14 cellular contexts compared by ENCODE assay signal in the genomic region with DNA sequence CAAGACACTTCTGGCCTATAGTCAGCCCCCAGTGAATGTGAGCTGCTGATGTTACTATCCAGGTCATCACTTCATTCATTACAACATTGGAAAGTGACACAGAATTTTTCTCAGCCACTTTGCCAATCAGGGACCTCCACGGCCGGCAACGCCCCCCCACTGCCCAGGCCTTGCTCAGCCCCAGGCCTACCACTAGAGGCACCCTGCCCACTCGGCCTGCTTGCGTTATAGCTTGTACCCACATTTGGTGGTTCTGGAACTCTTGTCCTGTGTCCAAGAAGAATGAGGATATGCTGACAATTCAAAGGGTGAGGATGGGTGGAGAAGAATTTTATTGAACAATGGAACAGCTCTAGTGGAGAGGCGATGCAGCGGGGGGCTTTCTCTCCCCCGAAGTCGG.
DNase-seq lines count a peak whose midpoint lies in the region; ATAC-seq, FAIRE-seq and TF ChIP-seq lines count a peak whose summit lies in the region.
"Had no signal": no experiment of that assay in that cellular context is flagged by ENCODE, and none has a peak within 500 bp of the region (broad histone marks: within the 10 kb centered on the region; RNA-seq: fewer than 3 reads in every experiment).

No MANE protein-coding gene starts in this region.

- H3K79me1 ChIP-seq in H1 (ENCODE audit: low read depth, low read length): no peaks in the 10 kb centered on the region

- H4K5ac ChIP-seq in H1 (ENCODE audit: insufficient read length, low read depth, low read length): no peak overlapping the region

- peak; percentile 58 for FAIRE-seq in H1 (lab: Jason Lieb, UNC)

- peak; percentile 64 to 74 for TF ChIP-seq RAD21 in H1 (IDR thresholded peaks at IDR 0.05 in 1 of 2, conservative IDR thresholded peaks at IDR 0.05 in 1 of 2; ENCODE audit: low read depth in 2 of 2, low read length in 2 of 2)

- H3K27me3 ChIP-seq in Karpas-422 (ENCODE audit: low read length) (no peaks in the 10 kb centered on the region), H1 (replicated peaks in 1 of 4; ENCODE audit: control insufficient read depth in 3 of 4, extremely low read depth in 1 of 4, insufficient read depth in 3 of 4, low read length in 3 of 4) (peaks cover 0 to 25% (median 10%) of the 10 kb centered on the region in 4 experiments; a peak in 5 of 7 replicates)
- H3K27me3 ChIP-seq: neutrophil, upper lobe of left lung had no signal

- H3K4me1 ChIP-seq in Karpas-422 (ENCODE audit: low read length) (no peaks in the 10 kb centered on the region), H1 (replicated peaks in 1 of 4; ENCODE audit: control insufficient read depth in 3 of 4, insufficient read depth in 4 of 4, low read length in 3 of 4) (peaks cover 11 to 32% (median 21%) of the 10 kb centered on the region in 4 experiments)

- H3K9me3 Mint-ChIP-seq in activated CD4-positive, alpha-beta T cell treated with anti-CD3 and anti-CD28 coated beads for 36 hours (ENCODE audit: low read depth): no peaks in the 10 kb centered on the region
- H3K9me3 Mint-ChIP-seq in activated CD4-positive, alpha-beta T cell treated with anti-CD3 and anti-CD28 coated beads, Interleukin-2, amount 10 ng/mL, durations not matched to agents 24 days and 14 days: no peaks in the 10 kb centered on the region
- H3K9me3 Mint-ChIP-seq: dendritic cell treated with granulocyte-macrophage colony-stimulating factor and Interleukin-4, amounts not matched to agents 40 ng/mL and 50 ng/mL, for 4 days; T-helper 1 cell treated with Interleukin-12 subunit alpha and Interleukin-12 subunit beta and Interleukin-4 antibody, amounts not matched to agents 30 μg/mL and 1 μg/mL, for 36 hours had no signal

- POLR2A ChIA-PET in activated CD4-positive, alpha-beta T cell treated with anti-CD3 and anti-CD28 coated beads for 36 hours (lab: Charles Lee): no interaction called here
- POLR2A ChIA-PET in H1 (lab: Charles Lee; ENCODE audit: partially characterized antibody): interaction anchor here (2.3 kb wide), 1 partner anchor 13 kb away, joined by 6 read pairs; no protein-coding TSS in a partner anchor

- no peak overlapping the region for H3K14ac ChIP-seq in H1 (ENCODE audit: insufficient read length)

- no peak overlapping the region for H3K27ac ChIP-seq in Karpas-422 (ENCODE audit: low read length)
- H3K27ac ChIP-seq in H1 (ENCODE audit: low read depth, low read length): no peak overlapping the region
- H3K27ac ChIP-seq: neutrophil had no signal

- no peak overlapping the region for H2BK5ac ChIP-seq in H1 (ENCODE audit: low read depth, low read length)

- H3K9me3 ChIP-seq in Karpas-422 (ENCODE audit: low read length) (no peaks in the 10 kb centered on the region), H1 (ENCODE audit: insufficient read depth in 2 of 2, low read depth in 1 of 2, low read length in 1 of 2) (no peaks in the 10 kb centered on the region)
- H3K9me3 ChIP-seq: neutrophil, upper lobe of left lung had no signal

- TF ChIP-seq POLR2A in H1 (IDR thresholded peaks at IDR 0.05; ENCODE audit: control extremely low read depth in 1 of 2, low read depth in 2 of 2, low read length in 2 of 2): no peak

- H3K4me3 ChIP-seq in Karpas-422 (ENCODE audit: low read length) (no peak overlapping the region), H1 (ENCODE audit: extremely low read depth in 1 of 4, insufficient read depth in 2 of 4, low read depth in 3 of 4, low read length in 4 of 4) (0 out of 8 replicates have a peak overlapping the region, but pooled peaks of 1 of the 4 experiments have one; percentile 31)
- H3K4me3 ChIP-seq: upper lobe of left lung had no signal

- no peak overlapping the region for H2AK5ac ChIP-seq in H1 (ENCODE audit: low read depth, low read length)

- H4K91ac ChIP-seq in H1 (replicated peaks; ENCODE audit: insufficient read length, low read length): no peak overlapping the region

- H3K79me2 ChIP-seq in Karpas-422 (ENCODE audit: low read length): no peaks in the 10 kb centered on the region
- H3K79me2 ChIP-seq in H1 (ENCODE audit: control insufficient read depth in 1 of 2, insufficient read depth in 2 of 2, low read length in 2 of 2): no peaks in the 10 kb centered on the region

- H4K8ac ChIP-seq in H1 (ENCODE audit: extremely low read depth, insufficient read depth, low read length): no peak overlapping the region

- no peak overlapping the region for H2BK15ac ChIP-seq in H1 (ENCODE audit: low read length)

- H3K4me2 ChIP-seq in Karpas-422 (ENCODE audit: low read depth, low read length, poor library complexity, severe bottlenecking) (no peak overlapping the region), H1 (ENCODE audit: insufficient read depth in 1 of 2, low read depth in 2 of 2, low read length in 2 of 2) (no peak overlapping the region; a peak in 1 of 4 replicates)

- H3K27ac Mint-ChIP-seq in activated CD4-positive, alpha-beta T cell treated with anti-CD3 and anti-CD28 coated beads for 36 hours: no peak overlapping the region
- H3K27ac Mint-ChIP-seq in activated CD4-positive, alpha-beta T cell treated with anti-CD3 and anti-CD28 coated beads, Interleukin-2, amount 10 ng/mL, durations not matched to agents 24 days and 14 days: no peak overlapping the region
- H3K27ac Mint-ChIP-seq: B cell; dendritic cell treated with granulocyte-macrophage colony-stimulating factor and Interleukin-4, amounts not matched to agents 40 ng/mL and 50 ng/mL, for 4 days; T-helper 1 cell treated with Interleukin-12 subunit alpha and Interleukin-12 subunit beta and Interleukin-4 antibody, amounts not matched to agents 30 μg/mL and 1 μg/mL, for 36 hours had no signal

- 60% methylated on average over 8 of the region's 9 CpGs; no CpG with 5 or more reads in 1 of the 2 experiments for WGBS in H1 (ENCODE audit: extremely low coverage in 1 of 2, insufficient coverage in 1 of 2, insufficient read length in 1 of 2, insufficient replicate concordance in 2 of 2, low coverage in 1 of 2, low lambda C conversion rate in 2 of 2, missing lambda C conversion rate in 1 of 2), 2 experiments

- no peak overlapping the region for H3K23ac ChIP-seq in H1 (ENCODE audit: insufficient read length)

- H4K20me1 ChIP-seq in Karpas-422 (ENCODE audit: insufficient read depth, low read depth, low read length): no peaks in the 10 kb centered on the region
- peaks cover 0 to 1% of the 10 kb centered on the region in 2 experiments for H4K20me1 ChIP-seq in H1 (replicated peaks in 1 of 2; ENCODE audit: control insufficient read depth in 1 of 2, insufficient read depth in 2 of 2, low read length in 2 of 2)

- intact Hi-C loops in activated CD4-positive, alpha-beta T cell treated with anti-CD3 and anti-CD28 coated beads for 36 hours (cut with DNase I, micrococcal nuclease): loop anchor here in 1 of 2 experiments (5.0 kb wide), 1 partner anchor 69 kb away; no protein-coding TSS in a partner anchor
- intact Hi-C loops in activated CD4-positive, alpha-beta T cell treated with anti-CD3 and anti-CD28 coated beads, Interleukin-2, amount 10 ng/mL, durations not matched to agents 24 days and 14 days (cut with micrococcal nuclease): no loop called here
- intact Hi-C loops in posterior vena cava (cut with DNase I): no loop called here

- peak; percentile 73 to 99 (median 93) for TF ChIP-seq CTCF in H1 (IDR thresholded peaks at IDR 0.05; ENCODE audit: control extremely low read depth in 1 of 3, insufficient read depth in 1 of 3, low read depth in 1 of 3, low read length in 3 of 3)

- DNase-seq in activated CD4-positive, alpha-beta T cell treated with anti-CD3 and anti-CD28 coated beads for 36 hours: peak; percentile 25
- DNase-seq in activated CD4-positive, alpha-beta T cell treated with anti-CD3 and anti-CD28 coated beads, Interleukin-2, amount 10 ng/mL, durations not matched to agents 24 days and 14 days: no peak
- peak; percentile 79 for DNase-seq in Karpas-422
- peak in 1 of 2 experiments; percentile 57 for DNase-seq in H1 (ENCODE audit: low read depth in 1 of 2, low spot score in 2 of 2)
- peak; percentile 51 for DNase-seq in posterior vena cava (ENCODE audit: low spot score)
- no peak for DNase-seq in cerebellar cortex (ENCODE audit: low spot score)
- DNase-seq: NCI-H1048 had no signal

- ATAC-seq in activated CD4-positive, alpha-beta T cell treated with anti-CD3 and anti-CD28 coated beads for 36 hours: peak; percentile 53
- no peak for ATAC-seq in GM18498 (IDR thresholded peaks at IDR 0.05; ENCODE audit: unreplicated experiment)
- ATAC-seq in HG03378 (IDR thresholded peaks at IDR 0.05; ENCODE audit: unreplicated experiment): no peak

- no peak overlapping the region for H2BK20ac ChIP-seq in H1 (ENCODE audit: low read length)

- no peak overlapping the region for H2BK12ac ChIP-seq in H1 (ENCODE audit: low read depth, low read length)

- no peak overlapping the region for H3K4ac ChIP-seq in H1 (replicated peaks; ENCODE audit: insufficient read length, low read depth, low read length)

- no peaks in the 10 kb centered on the region for H3K4me1 Mint-ChIP-seq in activated CD4-positive, alpha-beta T cell treated with anti-CD3 and anti-CD28 coated beads for 36 hours
- no peaks in the 10 kb centered on the region for H3K4me1 Mint-ChIP-seq in activated CD4-positive, alpha-beta T cell treated with anti-CD3 and anti-CD28 coated beads, Interleukin-2, amount 10 ng/mL, durations not matched to agents 24 days and 14 days
- H3K4me1 Mint-ChIP-seq: B cell had no signal

- TF ChIP-seq EP300 in H1 (IDR thresholded peaks at IDR 0.05; ENCODE audit: borderline replicate concordance in 1 of 2, low read depth in 2 of 2, low read length in 2 of 2): no peak

- CTCF ChIA-PET in activated CD4-positive, alpha-beta T cell treated with anti-CD3 and anti-CD28 coated beads for 36 hours (lab: Charles Lee): interaction anchor here (0.6 to 1.2 kb wide), 6 partner anchors 14 to 730 kb away, joined by 3 to 5 read pairs (median 4); no protein-coding TSS in a partner anchor
- CTCF ChIA-PET in H1 (lab: Charles Lee; ENCODE audit: partially characterized antibody): interaction anchor here (0.6 to 7.6 kb wide), 32 partner anchors 10 to 206 kb away, joined by 3 to 49 read pairs (median 4); no protein-coding TSS in a partner anchor

- H2AFZ ChIP-seq in Karpas-422 (ENCODE audit: low read length) (0 out of 2 replicates have a peak overlapping the region, but pooled peaks have one; percentile 28), H1 (ENCODE audit: low read length) (no peak overlapping the region)

- no peaks in the 10 kb centered on the region for H3K36me3 Mint-ChIP-seq in activated CD4-positive, alpha-beta T cell treated with anti-CD3 and anti-CD28 coated beads for 36 hours (ENCODE audit: low read depth)
- H3K36me3 Mint-ChIP-seq in activated CD4-positive, alpha-beta T cell treated with anti-CD3 and anti-CD28 coated beads, Interleukin-2, amount 10 ng/mL, durations not matched to agents 24 days and 14 days (ENCODE audit: low read depth): no peaks in the 10 kb centered on the region

- H3K27me3 Mint-ChIP-seq in activated CD4-positive, alpha-beta T cell treated with anti-CD3 and anti-CD28 coated beads for 36 hours: no peaks in the 10 kb centered on the region
- H3K27me3 Mint-ChIP-seq in activated CD4-positive, alpha-beta T cell treated with anti-CD3 and anti-CD28 coated beads, Interleukin-2, amount 10 ng/mL, durations not matched to agents 24 days and 14 days: no peaks in the 10 kb centered on the region
- H3K27me3 Mint-ChIP-seq: B cell; dendritic cell treated with granulocyte-macrophage colony-stimulating factor and Interleukin-4, amounts not matched to agents 40 ng/mL and 50 ng/mL, for 4 days had no signal

- H3K36me3 ChIP-seq in Karpas-422 (ENCODE audit: insufficient read depth, low read length) (no peaks in the 10 kb centered on the region), H1 (ENCODE audit: control insufficient read depth in 2 of 4, insufficient read depth in 4 of 4, low read length in 3 of 4) (no peaks in the 10 kb centered on the region)
- H3K36me3 ChIP-seq: neutrophil, upper lobe of left lung had no signal

- H3K9me2 ChIP-seq in Karpas-422 (replicated peaks; ENCODE audit: insufficient read depth, low read length): no peaks in the 10 kb centered on the region

- no peak overlapping the region for H3K56ac ChIP-seq in H1 (replicated peaks; ENCODE audit: insufficient read length, low read depth, low read length)

- no peak overlapping the region for H3K18ac ChIP-seq in H1 (ENCODE audit: extremely low read depth, low read length)

- no peak overlapping the region for H3K4me3 Mint-ChIP-seq in activated CD4-positive, alpha-beta T cell treated with anti-CD3 and anti-CD28 coated beads for 36 hours
- no peak overlapping the region for H3K4me3 Mint-ChIP-seq in activated CD4-positive, alpha-beta T cell treated with anti-CD3 and anti-CD28 coated beads, Interleukin-2, amount 10 ng/mL, durations not matched to agents 24 days and 14 days
- H3K4me3 Mint-ChIP-seq: B cell; dendritic cell treated with granulocyte-macrophage colony-stimulating factor and Interleukin-4, amounts not matched to agents 40 ng/mL and 50 ng/mL, for 4 days; T-helper 1 cell treated with Interleukin-12 subunit alpha and Interleukin-12 subunit beta and Interleukin-4 antibody, amounts not matched to agents 30 μg/mL and 1 μg/mL, for 36 hours had no signal

- H3K23me2 ChIP-seq in H1 (ENCODE audit: low read depth, low read length): no peaks in the 10 kb centered on the region; the same call in none of the 2 replicates

- H3K9ac ChIP-seq in Karpas-422 (ENCODE audit: low read length): no peak overlapping the region
- no peak overlapping the region; a peak in 1 of 7 replicates for H3K9ac ChIP-seq in H1 (replicated peaks in 1 of 4; ENCODE audit: extremely low read depth in 1 of 4, low read depth in 3 of 4, low read length in 3 of 4)

- H2BK120ac ChIP-seq in H1 (replicated peaks; ENCODE audit: low read depth, low read length): no peak overlapping the region

Comparison
In these comparisons a context has a peak if more than half of its experiments do, and no peak if none do; other contexts are left out.
1. DNase-seq: peak in activated CD4-positive, alpha-beta T cell treated with anti-CD3 and anti-CD28 coated beads for 36 hours (single experiment), Karpas-422 (single experiment) and posterior vena cava (single experiment); none in activated CD4-positive, alpha-beta T cell treated with anti-CD3 and anti-CD28 coated beads, Interleukin-2, amount 10 ng/mL, durations not matched to agents 24 days and 14 days (single experiment) and cerebellar cortex (single experiment).